ENCODE assay signal across 10 cellular contexts in genomic region chr5:68544656-68545565, GRCh38.
DNase-seq lines count a peak whose midpoint lies in the region; ATAC-seq, FAIRE-seq and TF ChIP-seq lines count a peak whose summit lies in the region.
"Had no signal": no experiment of that assay in that cellular context is flagged by ENCODE, and none has a peak within 500 bp of the region (broad histone marks: within the 10 kb centered on the region; RNA-seq: fewer than 3 reads in every experiment).

No MANE protein-coding gene starts in this region.

- peak overlapping the region in 2 of 4 donors; percentile 5 to 63 for H3K27ac ChIP-seq in transverse colon
- H3K27ac ChIP-seq in HepG2 (ENCODE audit: extremely low read length, insufficient read depth, low read length): no peak overlapping the region
- H3K27ac ChIP-seq: neutrophil had no signal

- TF ChIP-seq POLR2A in transverse colon (IDR thresholded peaks at IDR 0.05) (no peak), HepG2 (IDR thresholded peaks at IDR 0.05; ENCODE audit: insufficient read depth in 1 of 2, low read depth in 2 of 2, low read length in 2 of 2) (no peak)

- FAIRE-seq in HepG2 (lab: Jason Lieb, UNC): no peak

- CTCF ChIA-PET in HepG2 (lab: Yijun Ruan, JAX; ENCODE audit: low intra/inter-chr PET ratio, low total read pairs): no interaction called here

- no peak overlapping the region for H3K4me2 ChIP-seq in HepG2 (ENCODE audit: low read depth, low read length)

- H3K27me3 ChIP-seq in transverse colon (no peaks in the 10 kb centered on the region), HepG2 (ENCODE audit: control insufficient read depth in 1 of 2, insufficient read depth in 2 of 2, low read length in 2 of 2) (peaks cover 0 to 7% of the 10 kb centered on the region in 2 experiments; a peak in 1 of 5 replicates)
- H3K27me3 ChIP-seq: neutrophil had no signal

- intact Hi-C loops in transverse colon (cut with DNase I; ENCODE audit: low total_unique reads): no loop called here
- intact Hi-C loops in HepG2 (cut with micrococcal nuclease; ENCODE audit: unreplicated experiment): no loop called here

- ATAC-seq in HG02884 (IDR thresholded peaks at IDR 0.05; ENCODE audit: unreplicated experiment) (no peak), HepG2 (no peak)

- peaks cover 0 to 22% (median 14%) of the 10 kb centered on the region in 4 donors for H3K4me1 ChIP-seq in transverse colon
- H3K4me1 ChIP-seq in HepG2 (ENCODE audit: insufficient read depth, low read length): no peaks in the 10 kb centered on the region

- no peak overlapping the region for H2AFZ ChIP-seq in HepG2 (ENCODE audit: low read length)

- no peak overlapping the region for H3K9ac ChIP-seq in HepG2 (ENCODE audit: insufficient read depth, low read depth, low read length)

- TF ChIP-seq RAD21 in HepG2 (CRISPR knock-in tag; IDR thresholded peaks at IDR 0.05): no peak

- H3K9me3 ChIP-seq in transverse colon (no peaks in the 10 kb centered on the region), HepG2 (ENCODE audit: low read length) (no peaks in the 10 kb centered on the region)
- H3K9me3 ChIP-seq: neutrophil had no signal

- TF ChIP-seq CTCF in transverse colon (IDR thresholded peaks at IDR 0.05) (no peak), HepG2 (CRISPR knock-in tag; IDR thresholded peaks at IDR 0.05) (no peak)

- H3K36me3 ChIP-seq in transverse colon: no peaks in the 10 kb centered on the region
- H3K36me3 ChIP-seq in HepG2 (replicated peaks in 1 of 2; ENCODE audit: control insufficient read depth in 1 of 2, insufficient read depth in 2 of 2, low read length in 2 of 2): no peaks in the 10 kb centered on the region
- H3K36me3 ChIP-seq: neutrophil had no signal

- no peaks in the 10 kb centered on the region for H4K20me1 ChIP-seq in HepG2 (ENCODE audit: insufficient read depth, low read length)

- DNase-seq in NCI-H82 (lab: John Stamatoyannopoulos, UW): peak; percentile 12
- no peak for DNase-seq in NCI-H82 treated with DMSO at 0.1 percent for 48 hours (lab: John Stamatoyannopoulos, UW; ENCODE audit: unreplicated experiment)
- peak; percentile 99 for DNase-seq in SK-MEL-5 (ENCODE audit: low read depth, low spot score)
- DNase-seq in islet precursor cell: peak; percentile 69
- DNase-seq in transverse colon: no peak
- DNase-seq in activated T-cell treated with anti-CD3 and anti-CD28 coated beads, Interleukin-2, amount 50 U/mL, for 48 hours: no peak
- DNase-seq in HepG2 (ENCODE audit: low spot score): no peak
- DNase-seq: NCI-H2081 treated with DMSO at 0.1 percent for 48 hours had no signal

- in situ Hi-C loops in SK-MEL-5 (cut with HindIII; ENCODE audit: low pct_unique_long_range_greater_than_20kb, low sequenced_read_pairs) (no loop called here), transverse colon (cut with MboI; ENCODE audit: low pct_ligation_motif_present in 1 of 4, low pct_unique_long_range_greater_than_20kb in 1 of 4, low sequenced_read_pairs in 3 of 4) (no loop called here), HepG2 (cut with HindIII; ENCODE audit: extremely low pct_ligation_motif_present, low pct_unique_long_range_greater_than_20kb) (no loop called here)

- TF ChIP-seq EP300 in transverse colon (IDR thresholded peaks at IDR 0.05; ENCODE audit: low read depth) (peak; percentile 7), HepG2 (IDR thresholded peaks at IDR 0.05; ENCODE audit: low read depth in 2 of 2, low read length in 2 of 2) (no peak), HepG2 (CRISPR knock-in tag; IDR thresholded peaks at IDR 0.05; ENCODE audit: borderline replicate concordance) (no peak)

- BruUV-seq in HepG2 (replicated peaks; lab: Mats Ljungman, UMichigan): no TSS peak

- no peaks in the 10 kb centered on the region for H3K79me2 ChIP-seq in HepG2 (ENCODE audit: insufficient read depth, low read length)

- POLR2A ChIA-PET in HepG2 (lab: Yijun Ruan, JAX): no interaction called here

- WGBS in transverse colon (ENCODE audit: low coverage in 1 of 2), 2 donors: 70 to 76% methylated on average over 6 to 13 of the region's 13 CpGs
- WGBS in HepG2 (ENCODE audit: low lambda C conversion rate): 29% methylated on average over 13 of the region's 13 CpGs

- H3K4me3 ChIP-seq in transverse colon: no peak overlapping the region
- no peak overlapping the region for H3K4me3 ChIP-seq in HepG2 (replicated peaks in 1 of 3; ENCODE audit: insufficient read depth in 1 of 3, low read depth in 2 of 3, low read length in 3 of 3)

TF ChIP-seq in HepG2, 621 proteins besides CTCF, POLR2A, EP300 and RAD21:
- TF ChIP-seq ARNTL (CRISPR knock-in tag; IDR thresholded peaks at IDR 0.05) (no peak), SRSF1 (optimal IDR thresholded peaks at IDR 0.05; ENCODE audit: low read depth, low read length) (no peak), MBD4 (IDR thresholded peaks at IDR 0.05; ENCODE audit: borderline replicate concordance, low read length) (no peak), ZNF138 (CRISPR knock-in tag; IDR thresholded peaks at IDR 0.05; ENCODE audit: low read depth) (no peak), ZNF124 (CRISPR knock-in tag; IDR thresholded peaks at IDR 0.05) (no peak), ZNF589 (CRISPR knock-in tag; conservative IDR thresholded peaks at IDR 0.05) (no peak)
TF ChIP-seq in HepG2: peak in this region for 0.

Comparison
In these comparisons a context has a peak if more than half of its experiments do, and no peak if none do; other contexts are left out.
1. DNase-seq: peak in NCI-H82 (single experiment), SK-MEL-5 (single experiment) and islet precursor cell (single experiment); none in NCI-H82 treated with DMSO at 0.1 percent for 48 hours (single experiment), transverse colon (single experiment), activated T-cell treated with anti-CD3 and anti-CD28 coated beads, Interleukin-2, amount 50 U/mL, for 48 hours (0 of 2) and HepG2 (single experiment).